In genomic region chr21:46110499-46111192, GRCh38 we compare ENCODE assay signal across 10 cellular contexts. TPM values are rescaled to one million over a fixed set of nuclear protein-coding genes. Genes with fewer than 3 reads are reported as not detected.
DNase-seq lines count a peak whose midpoint lies in the region; TF ChIP-seq lines count a peak whose summit lies in the region.
"Had no signal": no experiment of that assay in that cellular context is flagged by ENCODE, and none has a peak within 500 bp of the region (broad histone marks: within the 10 kb centered on the region; RNA-seq: fewer than 3 reads in every experiment).

No MANE protein-coding gene starts in this region.

- H3K4me3 Mint-ChIP-seq in MCF 10A (ENCODE audit: unreplicated experiment), result no peak overlapping the region
- no peak overlapping the region for H3K4me3 Mint-ChIP-seq in HFFc6
- H3K4me3 Mint-ChIP-seq in Calu3 (ENCODE audit: low read depth, unreplicated experiment), result no peak overlapping the region
- H3K4me3 Mint-ChIP-seq: activated naive CD8-positive, alpha-beta T cell treated with anti-CD3 and anti-CD28 coated beads, Interleukin-2, amount 10 ng/mL, durations not matched to agents 7 days and 5 days had no signal

- no peak overlapping the region for H3K27ac Mint-ChIP-seq in MCF 10A (ENCODE audit: low read depth, unreplicated experiment)
- no peak overlapping the region for H3K27ac Mint-ChIP-seq in HFFc6
- no peak overlapping the region for H3K27ac Mint-ChIP-seq in Calu3 (ENCODE audit: unreplicated experiment)
- H3K27ac Mint-ChIP-seq: activated naive CD8-positive, alpha-beta T cell treated with anti-CD3 and anti-CD28 coated beads, Interleukin-2, amount 10 ng/mL, durations not matched to agents 7 days and 5 days had no signal

- CTCF ChIA-PET in MCF 10A (lab: Yijun Ruan, JAX) (no interaction called here), Calu3 (lab: Charles Lee) (no interaction called here)

- DNase-seq in breast epithelium (ENCODE audit: low spot score in 2 of 2) (peak; percentile 32 to 51), MCF 10A (ENCODE audit: unreplicated experiment) (no peak), fibroblast of the aortic adventitia (ENCODE audit: low read depth) (peak; percentile 44), mucosa of gallbladder (ENCODE audit: low spot score) (peak; percentile 24), vagina (ENCODE audit: extremely low spot score in 2 of 2) (peak; percentile 78 to 82), HFFc6 (no peak), Calu3 (no peak)
- DNase-seq in effector CD4-positive, alpha-beta T cell, result no peak
- DNase-seq: activated naive CD8-positive, alpha-beta T cell treated with anti-CD3 and anti-CD28 coated beads, Interleukin-2, amount 10 ng/mL, durations not matched to agents 7 days and 5 days had no signal

- H3K4me1 ChIP-seq in breast epithelium, result no peaks in the 10 kb centered on the region
- H3K4me1 ChIP-seq in vagina, result peaks cover 29% of the 10 kb centered on the region

- TF ChIP-seq POLR2A in breast epithelium (IDR thresholded peaks at IDR 0.05) (no peak), vagina (IDR thresholded peaks at IDR 0.05) (no peak)

- H3K27ac ChIP-seq in breast epithelium (peak overlapping the region in 1 of 2 donors; percentile 58), vagina (peak overlapping the region; percentile 60)

- H3K9me3 Mint-ChIP-seq in MCF 10A (ENCODE audit: unreplicated experiment) (peaks cover 19% of the 10 kb centered on the region), HFFc6 (no peaks in the 10 kb centered on the region), Calu3 (ENCODE audit: low read depth, unreplicated experiment) (no peaks in the 10 kb centered on the region)

- TF ChIP-seq CTCF in breast epithelium (IDR thresholded peaks at IDR 0.05) (no peak), MCF 10A (IDR thresholded peaks at IDR 0.05; ENCODE audit: unreplicated experiment) (no peak), fibroblast of the aortic adventitia (IDR thresholded peaks at IDR 0.05; ENCODE audit: insufficient read depth, low read length) (peak; percentile 34), vagina (IDR thresholded peaks at IDR 0.05) (no peak), HFFc6 (IDR thresholded peaks at IDR 0.05) (no peak), Calu3 (IDR thresholded peaks at IDR 0.05; ENCODE audit: unreplicated experiment) (no peak)

- H3K27me3 Mint-ChIP-seq in MCF 10A (ENCODE audit: insufficient read depth, unreplicated experiment), result no peaks in the 10 kb centered on the region
- no peaks in the 10 kb centered on the region for H3K27me3 Mint-ChIP-seq in HFFc6 (ENCODE audit: insufficient read depth)
- no peaks in the 10 kb centered on the region for H3K27me3 Mint-ChIP-seq in Calu3 (ENCODE audit: unreplicated experiment)
- H3K27me3 Mint-ChIP-seq: activated naive CD8-positive, alpha-beta T cell treated with anti-CD3 and anti-CD28 coated beads, Interleukin-2, amount 10 ng/mL, durations not matched to agents 7 days and 5 days had no signal

- H3K9me3 ChIP-seq in breast epithelium (peaks cover 6 to 7% of the 10 kb centered on the region in 2 donors), vagina (no peaks in the 10 kb centered on the region)

- H3K27me3 ChIP-seq in breast epithelium, result no peaks in the 10 kb centered on the region
- H3K27me3 ChIP-seq in vagina, result no peaks in the 10 kb centered on the region

- H3K36me3 ChIP-seq in breast epithelium, result no peaks in the 10 kb centered on the region
- H3K36me3 ChIP-seq in vagina, result peaks cover 0 to 38% of the 10 kb centered on the region in 2 donors

- no peaks in the 10 kb centered on the region for H3K4me1 Mint-ChIP-seq in MCF 10A (ENCODE audit: insufficient read depth, unreplicated experiment)
- 0 out of 2 replicates have a peak, but pooled peaks cover 5% of the 10 kb centered on the region for H3K4me1 Mint-ChIP-seq in HFFc6 (ENCODE audit: low read depth)
- no peaks in the 10 kb centered on the region for H3K4me1 Mint-ChIP-seq in Calu3 (ENCODE audit: low read depth, unreplicated experiment)
- H3K4me1 Mint-ChIP-seq: activated naive CD8-positive, alpha-beta T cell treated with anti-CD3 and anti-CD28 coated beads, Interleukin-2, amount 10 ng/mL, durations not matched to agents 7 days and 5 days had no signal

- BruUV-seq in MCF 10A (replicated peaks; lab: Mats Ljungman, UMichigan) (no TSS peak), Calu3 (replicated peaks; lab: Mats Ljungman, UMichigan) (no TSS peak)

- H3K36me3 Mint-ChIP-seq in MCF 10A (ENCODE audit: insufficient read depth, unreplicated experiment) (no peaks in the 10 kb centered on the region), HFFc6 (ENCODE audit: low read depth) (peaks cover 49% of the 10 kb centered on the region), Calu3 (ENCODE audit: insufficient read depth, unreplicated experiment) (no peaks in the 10 kb centered on the region)

- H3K4me3 ChIP-seq in breast epithelium (peak overlapping the region in 1 of 3 donors; percentile 19), fibroblast of the aortic adventitia (ENCODE audit: low read depth, low read length) (no peak overlapping the region), vagina (peak overlapping the region in 1 of 2 donors; percentile 17)

- POLR2A ChIA-PET in MCF 10A (lab: Yijun Ruan, JAX), result no interaction called here

- intact Hi-C loops in breast epithelium (cut with DNase I; ENCODE audit: low total_unique reads), result loop anchor here (1.0 kb wide), 1 partner anchor 25 kb away; no protein-coding TSS in a partner anchor
- intact Hi-C loops in MCF 10A (cut with micrococcal nuclease), result no loop called here
- intact Hi-C loops in vagina (cut with DNase I), result loop anchor here (5.0 kb wide), 1 partner anchor 138 kb away; no protein-coding TSS in a partner anchor
- intact Hi-C loops in Calu3 (cut with micrococcal nuclease; ENCODE audit: unreplicated experiment), result no loop called here

RNA-seq across cellular contexts. Expression of gene COL6A2, which starts 12.7 kb away (rescaled TPM):
- total RNA-seq in breast epithelium (1,000 to 10,000 TPM in 1 of 3 donors, 100 to 1,000 TPM in 2; 177 to 1,266 (median 418) TPM), MCF 10A (2022) (0.61 and 1.9 TPM in 2 replicates), fibroblast of the aortic adventitia (ENCODE audit: low replicate concordance) (1,068 and 5,275 TPM in 2 replicates), mucosa of gallbladder (1,004 TPM), vagina (535 TPM), Calu3 (2022) (3.4 and 3.8 TPM in 2 replicates)
- 100 to 1,000 TPM; 426 to 514 (median 467) TPM for total RNA-seq in HFFc6 (2021; fragmentation: NEBNext Ultra II Directional; extraction: Animal tissue kit (Norgen Biotek cat#: 25700))

RNA-seq across cellular contexts. Expression of gene FTCD, which starts 44.7 kb away (rescaled TPM):
- total RNA-seq in breast epithelium, result under 1 TPM in 1 of 3 donors, not detected in 2; 0.59 TPM
- 0.20 TPM in 1 of 2 replicates, not detected in the other for total RNA-seq in MCF 10A (2022)
- total RNA-seq in fibroblast of the aortic adventitia (ENCODE audit: low replicate concordance), result 0.25 and 0.27 TPM in 2 replicates
- 1.3 TPM for total RNA-seq in mucosa of gallbladder
- total RNA-seq in vagina, result not detected
- total RNA-seq in HFFc6 (2021; fragmentation: NEBNext Ultra II Directional; extraction: Animal tissue kit (Norgen Biotek cat#: 25700)), result 1 to 10 TPM in 1 of 6 experiments, under 1 TPM in 4, not detected in 1; 0.12 to 1.2 (median 0.17) TPM
- 0.31 and 1.3 TPM in 2 replicates for total RNA-seq in Calu3 (2022)
- total RNA-seq: epithelial cell of proximal tubule had no signal

Comparison
In these comparisons a context has a peak if more than half of its experiments do, and no peak if none do; other contexts are left out.
1. DNase-seq: peak in breast epithelium (2 of 2), fibroblast of the aortic adventitia (single experiment), mucosa of gallbladder (single experiment) and vagina (2 of 2); none in MCF 10A (single experiment), HFFc6 (single experiment), effector CD4-positive, alpha-beta T cell (single experiment) and Calu3 (single experiment).
2. RNA of gene COL6A2, which starts 12.7 kb away (total RNA-seq): 1,068 to 5,275 TPM in fibroblast of the aortic adventitia, 1,004 TPM in mucosa of gallbladder (single experiment), 535 TPM in vagina (single experiment), 426 to 514 TPM in HFFc6 and 177 to 1,266 TPM in breast epithelium; 3.4 to 3.8 TPM in Calu3 and 0.61 to 1.9 TPM in MCF 10A; every median in the first group is over 10 times any median in the second.
3. intact Hi-C loops: an anchor here in breast epithelium (1.0 kb wide) and vagina (5.0 kb wide); none called in MCF 10A and Calu3.